10 cellular contexts compared by ENCODE assay signal in the genomic region with DNA sequence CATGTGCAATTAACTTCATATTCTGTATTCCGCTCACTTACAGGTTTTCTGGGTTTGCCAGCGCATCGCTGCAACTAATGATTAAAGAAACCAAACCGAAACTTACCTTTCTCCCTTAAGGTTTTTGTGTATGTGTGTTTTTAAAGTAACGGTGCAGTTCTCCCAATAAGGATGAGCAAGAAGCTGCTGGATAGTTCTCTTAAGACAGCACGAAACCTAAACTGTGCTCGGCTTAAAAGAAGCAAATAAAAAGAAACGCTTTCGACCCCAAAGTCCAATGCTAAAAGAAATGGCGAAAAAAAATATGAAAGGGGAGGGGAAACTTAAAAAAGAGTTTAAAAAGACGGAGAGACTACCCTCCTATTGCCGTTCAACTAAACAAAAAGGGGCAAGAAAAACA. TPM values are rescaled to one million over a fixed set of nuclear protein-coding genes. Genes with fewer than 3 reads are reported as not detected.
DNase-seq lines count a peak whose midpoint lies in the region; ATAC-seq, FAIRE-seq and TF ChIP-seq lines count a peak whose summit lies in the region.
"Had no signal": no experiment of that assay in that cellular context is flagged by ENCODE, and none has a peak within 500 bp of the region (broad histone marks: within the 10 kb centered on the region; RNA-seq: fewer than 3 reads in every experiment).

No MANE protein-coding gene starts in this region.

- peaks cover 37% of the 10 kb centered on the region for H3K27me3 Mint-ChIP-seq in neural progenitor cell (ENCODE audit: insufficient read depth, low read depth)

- H3F3A ChIP-seq in PC-9 (ENCODE audit: insufficient read depth, low read depth) (no peaks in the 10 kb centered on the region), neural progenitor cell (ENCODE audit: low read depth) (peaks cover 31% of the 10 kb centered on the region)

- TF ChIP-seq RAD21 in A549 (conservative IDR thresholded peaks at IDR 0.05 in 1 of 2, IDR thresholded peaks at IDR 0.05 in 1 of 2): no peak

- no peak for DNase-seq in A549 (ENCODE audit: low read depth in 1 of 2, low spot score in 1 of 2)
- no peak for DNase-seq in PC-9
- DNase-seq in endothelial cell of umbilical vein (ENCODE audit: low read depth, low spot score): no peak
- DNase-seq in neural progenitor cell (ENCODE audit: low spot score): peak; percentile 34
- DNase-seq in activated effector memory CD4-positive, alpha-beta T cell treated with Interleukin-2 at 50 U/mL for 16 hours: no peak
- no peak for DNase-seq in NCI-H2029 treated with DMSO at 0.1 percent for 48 hours (lab: John Stamatoyannopoulos, UW)
- no peak for DNase-seq in CD1c-positive myeloid dendritic cell (ENCODE audit: extremely low spot score)

- ATAC-seq in A549: no peak
- ATAC-seq in GM19023 (IDR thresholded peaks at IDR 0.05; ENCODE audit: unreplicated experiment): no peak

- H3K36me3 ChIP-seq in PC-9 (ENCODE audit: low read depth): no peaks in the 10 kb centered on the region
- H3K36me3 ChIP-seq in endothelial cell of umbilical vein (ENCODE audit: control insufficient read depth in 2 of 2, extremely low read depth in 1 of 2, insufficient read depth in 2 of 2, low read length in 2 of 2): no peaks in the 10 kb centered on the region
- no peaks in the 10 kb centered on the region for H3K36me3 ChIP-seq in neural progenitor cell

- H3K27ac ChIP-seq in A549: peak overlapping the region; percentile 18 to 51; a peak in 4 of 6 replicates
- no peak overlapping the region for H3K27ac ChIP-seq in PC-9
- H3K27ac ChIP-seq in endothelial cell of umbilical vein (ENCODE audit: insufficient read depth, low read depth, low read length): no peak overlapping the region
- H3K27ac ChIP-seq in neural progenitor cell: no peak overlapping the region
- H3K27ac ChIP-seq: C4-2B had no signal

- no peak overlapping the region for H2AFZ ChIP-seq in PC-9
- peak overlapping the region; percentile 73 for H2AFZ ChIP-seq in endothelial cell of umbilical vein (ENCODE audit: low read depth, low read length)
- H2AFZ ChIP-seq in neural progenitor cell (replicated peaks): peak overlapping the region; percentile 75

- H3K27me3 ChIP-seq in PC-9 (ENCODE audit: insufficient read depth, low read depth) (peaks cover 9% of the 10 kb centered on the region), endothelial cell of umbilical vein (ENCODE audit: control insufficient read depth in 2 of 2, insufficient read depth in 2 of 2, low read length in 2 of 2) (peaks cover 40 to 59% of the 10 kb centered on the region in 2 experiments), neural progenitor cell (peaks cover 91% of the 10 kb centered on the region)

- 11% methylated on average over 12 of the region's 12 CpGs for WGBS in A549 (ENCODE audit: missing lambda C conversion rate)

- intact Hi-C loops in PC-9 (cut with micrococcal nuclease; ENCODE audit: unreplicated experiment): no loop called here
- intact Hi-C loops in endothelial cell of umbilical vein (cut with micrococcal nuclease): loop anchor here (10.0 kb wide), 2 partner anchors 141 to 781 kb away; no protein-coding TSS in a partner anchor

- BruUV-seq in PC-9 (replicated peaks; lab: Mats Ljungman, UMichigan) (no TSS peak), endothelial cell of umbilical vein (replicated peaks; lab: Mats Ljungman, UMichigan) (no TSS peak)

- no peak for TF ChIP-seq EP300 in A549 (IDR thresholded peaks at IDR 0.05)

- H3K36me3 Mint-ChIP-seq in neural progenitor cell: no peaks in the 10 kb centered on the region
- H3K36me3 Mint-ChIP-seq: activated naive CD8-positive, alpha-beta T cell had no signal

- H3K9me3 ChIP-seq in A549 (peaks cover 13% of the 10 kb centered on the region; the same call in 1 of the 3 replicates), PC-9 (ENCODE audit: insufficient read depth, low read depth) (no peaks in the 10 kb centered on the region), endothelial cell of umbilical vein (replicated peaks; ENCODE audit: control insufficient read depth, insufficient read depth, low read length) (no peaks in the 10 kb centered on the region), neural progenitor cell (ENCODE audit: low read depth) (no peaks in the 10 kb centered on the region)

- POLR2A ChIA-PET in A549 (lab: Yijun Ruan, JAX) (no interaction called here), PC-9 (lab: Charles Lee; ENCODE audit: unreplicated experiment) (no interaction called here), endothelial cell of umbilical vein (lab: Charles Lee) (no interaction called here)

- TF ChIP-seq CTCF in A549 (IDR thresholded peaks at IDR 0.05) (no peak), PC-9 (conservative IDR thresholded peaks at IDR 0.05) (no peak), endothelial cell of umbilical vein (IDR thresholded peaks at IDR 0.05; ENCODE audit: extremely low read depth in 1 of 2, insufficient read depth in 1 of 2, low read depth in 1 of 2, low read length in 2 of 2) (no peak), neural progenitor cell (IDR thresholded peaks at IDR 0.05) (no peak)

- H3K4me2 ChIP-seq in A549 (peak overlapping the region; percentile 76), PC-9 (peak overlapping the region; percentile 20; the same call in 1 of the 2 replicates), endothelial cell of umbilical vein (ENCODE audit: insufficient read depth, low read length) (peak overlapping the region; percentile 91), neural progenitor cell (peak overlapping the region; percentile 97)

- H3K4me3 Mint-ChIP-seq in neural progenitor cell: no peak overlapping the region
- H3K4me3 Mint-ChIP-seq: activated naive CD8-positive, alpha-beta T cell had no signal

- H3K4me1 ChIP-seq in A549 (no peaks in the 10 kb centered on the region), PC-9 (replicated peaks; ENCODE audit: insufficient read depth) (no peaks in the 10 kb centered on the region), endothelial cell of umbilical vein (ENCODE audit: control insufficient read depth, extremely low read depth, insufficient read depth, low read length) (peaks cover 6% of the 10 kb centered on the region), neural progenitor cell (peaks cover 44% of the 10 kb centered on the region)

- peaks cover 16% of the 10 kb centered on the region for H3K4me1 Mint-ChIP-seq in neural progenitor cell

- H3K4me3 ChIP-seq in A549 (peak overlapping the region; percentile 56), PC-9 (peak overlapping the region; percentile 24; the same call in 1 of the 2 replicates), endothelial cell of umbilical vein (replicated peaks in 1 of 3; ENCODE audit: insufficient read depth in 1 of 3, low read depth in 1 of 3, low read length in 3 of 3) (peak overlapping the region; percentile 29 to 77 (median 30)), neural progenitor cell (peak overlapping the region; percentile 77)

- dilution Hi-C loops in endothelial cell of umbilical vein (cut with MboI; ENCODE audit: extremely low pct_ligation_motif_present, low sequenced_read_pairs): no loop called here

- CTCF ChIA-PET in A549 (lab: Yijun Ruan, JAX): interaction anchor here (0.7 to 1.1 kb wide), 2 partner anchors 12 to 17 kb away, joined by 3 read pairs; no protein-coding TSS in a partner anchor
- CTCF ChIA-PET in PC-9 (lab: Charles Lee): no interaction called here
- CTCF ChIA-PET in endothelial cell of umbilical vein (lab: Charles Lee): no interaction called here

- H3K9me2 ChIP-seq in PC-9 (ENCODE audit: insufficient read depth): no peaks in the 10 kb centered on the region

- TF ChIP-seq POLR2A in A549 (IDR thresholded peaks at IDR 0.05; ENCODE audit: low read length) (no peak), endothelial cell of umbilical vein (IDR thresholded peaks at IDR 0.05; ENCODE audit: low read depth, low read length) (no peak)

- FAIRE-seq in A549 (lab: Jason Lieb, UNC) (peak; percentile 28), endothelial cell of umbilical vein (lab: Jason Lieb, UNC) (no peak)

- H3K9ac ChIP-seq in endothelial cell of umbilical vein (replicated peaks; ENCODE audit: extremely low read depth, insufficient read depth, low read length): no peak overlapping the region
- no peak overlapping the region for H3K9ac ChIP-seq in neural progenitor cell

- H3K27ac Mint-ChIP-seq in neural progenitor cell: no peak overlapping the region
- H3K27ac Mint-ChIP-seq: activated naive CD8-positive, alpha-beta T cell had no signal

- peaks cover 3% of the 10 kb centered on the region for H3K9me1 ChIP-seq in endothelial cell of umbilical vein (replicated peaks; ENCODE audit: control insufficient read depth, extremely low read depth, insufficient read depth, low read length)

- H3K79me2 ChIP-seq in PC-9 (ENCODE audit: low read depth): no peaks in the 10 kb centered on the region
- H3K79me2 ChIP-seq in endothelial cell of umbilical vein (ENCODE audit: control insufficient read depth, insufficient read depth, low read length): no peaks in the 10 kb centered on the region
- peaks cover 7% of the 10 kb centered on the region for H3K79me2 ChIP-seq in neural progenitor cell (ENCODE audit: low read depth)

- H4K20me1 ChIP-seq in PC-9 (ENCODE audit: insufficient read depth): no peaks in the 10 kb centered on the region
- H4K20me1 ChIP-seq in endothelial cell of umbilical vein (replicated peaks; ENCODE audit: control insufficient read depth, extremely low read depth, insufficient read depth, low read length): no peaks in the 10 kb centered on the region
- peaks cover 53% of the 10 kb centered on the region for H4K20me1 ChIP-seq in neural progenitor cell (ENCODE audit: low read depth)

- no peaks in the 10 kb centered on the region for H3K9me3 Mint-ChIP-seq in neural progenitor cell

TF ChIP-seq in A549, 52 proteins besides CTCF, POLR2A, EP300 and RAD21 (continues in another document):
- TF ChIP-seq SREBF2 (IDR thresholded peaks at IDR 0.05) (no peak), EHMT2 (IDR thresholded peaks at IDR 0.05; ENCODE audit: low read depth) (no peak)

TF ChIP-seq in endothelial cell of umbilical vein, 7 proteins besides CTCF, POLR2A, EP300 and RAD21 (continues in another document):
- TF ChIP-seq JUN (IDR thresholded peaks at IDR 0.05; ENCODE audit: borderline replicate concordance, insufficient read depth, insufficient read length, low read depth): no peak

RNA-seq across cellular contexts. Expression of gene ELAVL2, which starts 0.3 kb away (rescaled TPM):
- 0.13 and 0.20 TPM in 2 replicates for polyA plus RNA-seq in A549 (2011; rRNA removed)
- 0.01 TPM in 1 of 2 replicates, not detected in the other for polyA plus RNA-seq in A549 (2012; cell fraction: cytosol; rRNA removed)
- polyA plus RNA-seq in A549 (2012; cell fraction: nucleus; rRNA removed): not detected in 2 replicates
- 0.03 TPM in 2 of 3 replicates, not detected in the other for polyA plus RNA-seq in A549 (2017; fragmentation: RNase III; extraction: RNeasy Plus Mini Kit Qiagen cat#74134 plus additional on column Dnase treatment)
- polyA minus RNA-seq in A549 (2011; rRNA and poly(A)+ RNA removed): 0.37 and 0.83 TPM in 2 replicates
- total RNA-seq in PC-9 (2021): not detected in 2 replicates
- 0.18 and 0.20 TPM in 2 replicates for total RNA-seq in endothelial cell of umbilical vein
- polyA plus RNA-seq in endothelial cell of umbilical vein: 0.03 and 0.06 TPM in 2 replicates
- polyA plus RNA-seq in endothelial cell of umbilical vein (2011; cell fraction: cytosol; rRNA removed): 0.01 and 0.08 TPM in 2 replicates
- 0.11 and 0.31 TPM in 2 replicates for polyA plus RNA-seq in endothelial cell of umbilical vein (2011; cell fraction: nucleus; rRNA removed)
- 0.10 and 0.23 TPM in 2 replicates for polyA plus RNA-seq in endothelial cell of umbilical vein (2012)
- 0.07 and 0.15 TPM in 2 replicates for polyA minus RNA-seq in endothelial cell of umbilical vein
- polyA minus RNA-seq in endothelial cell of umbilical vein (2011; cell fraction: cytosol; rRNA and poly(A)+ RNA removed): not detected
- 0.38 and 1.9 TPM in 2 replicates for polyA minus RNA-seq in endothelial cell of umbilical vein (2011; cell fraction: nucleus; rRNA and poly(A)+ RNA removed)
- total RNA-seq in neural progenitor cell (ENCODE audit: low replicate concordance): 17.1 and 21.1 TPM in 2 replicates

Comparison
In these comparisons a context has a peak if more than half of its experiments do, and no peak if none do; other contexts are left out.
1. H3K27ac ChIP-seq: peak in A549 (2 of 2); none in PC-9 (single experiment), endothelial cell of umbilical vein (single experiment) and neural progenitor cell (single experiment).
2. H3K4me2 ChIP-seq: peak in every context shown above with its lines; median percentile 97 in neural progenitor cell; 91 in endothelial cell of umbilical vein; 76 in A549; 20 in PC-9.
3. H3K4me3 ChIP-seq: peak in every context shown above with its lines; median percentile 77 in neural progenitor cell; 56 in A549; 30 in endothelial cell of umbilical vein; 24 in PC-9.
4. RNA of gene ELAVL2, which starts 0.3 kb away (total RNA-seq): 17.1 to 21.1 TPM in neural progenitor cell; 0.18 to 0.20 TPM in endothelial cell of umbilical vein and not detected in PC-9; every median in the first group is over 10 times any median in the second.